Comparison of ENCODE assay signal across 15 cellular contexts in genomic region chr5:103690676-103691075, GRCh38.
"Had no signal": no experiment of that assay in that cellular context is flagged by ENCODE, and none has a peak within 500 bp of the region (broad histone marks: within the 10 kb centered on the region; RNA-seq: fewer than 3 reads in every experiment).

No MANE protein-coding gene starts in this region.

- H3K27me3 Mint-ChIP-seq: activated CD4-positive, alpha-beta T cell treated with anti-CD3 and anti-CD28 coated beads, Interleukin-2, amount 10 ng/mL, durations not matched to agents 24 days and 14 days; progenitor cell of endocrine pancreas had no signal

- H3K4me1 Mint-ChIP-seq: activated CD4-positive, alpha-beta T cell treated with anti-CD3 and anti-CD28 coated beads, Interleukin-2, amount 10 ng/mL, durations not matched to agents 24 days and 14 days; mesothelial cell of epicardium; nephron progenitor cell had no signal

- H3K9me3 Mint-ChIP-seq: activated CD4-positive, alpha-beta T cell treated with anti-CD3 and anti-CD28 coated beads, Interleukin-2, amount 10 ng/mL, durations not matched to agents 24 days and 14 days; activated T-helper 1 cell treated with anti-CD3 and anti-CD28 coated beads, Interleukin-12 subunit alpha, Interleukin-12 subunit beta, Interleukin-2, Interleukin-4 antibody, amounts not matched to agents 30 ng/mL and 10 ng/mL and 1 ng/mL, durations not matched to agents 14 hours and 24 hours and 36 hours; nephron progenitor cell had no signal

- H3K27ac Mint-ChIP-seq: activated CD4-positive, alpha-beta T cell treated with anti-CD3 and anti-CD28 coated beads, Interleukin-2, amount 10 ng/mL, durations not matched to agents 24 days and 14 days; activated T-helper 1 cell treated with anti-CD3 and anti-CD28 coated beads, Interleukin-12 subunit alpha, Interleukin-12 subunit beta, Interleukin-2, Interleukin-4 antibody, amounts not matched to agents 30 ng/mL and 10 ng/mL and 1 ng/mL, durations not matched to agents 14 hours and 24 hours and 36 hours; mesothelial cell of epicardium; nephron progenitor cell; progenitor cell of endocrine pancreas had no signal

- H3K36me3 Mint-ChIP-seq: mesothelial cell of epicardium had no signal

- DNase-seq: activated CD4-positive, alpha-beta T cell treated with anti-CD3 and anti-CD28 coated beads, Interleukin-2, amount 10 ng/mL, durations not matched to agents 24 days and 14 days; activated CD4-positive, CD25-positive, alpha-beta regulatory T cell; activated naive CD4-positive, alpha-beta T cell treated with Interleukin-2 at 50 U/mL for 16 hours; gastrocnemius medialis; heart left ventricle; left colon; lower lobe of right lung; nephron progenitor cell; occipital lobe; stimulated activated CD4-positive, alpha-beta T cell treated with anti-CD3 and anti-CD28 coated beads, Interleukin-4, amount 100 ng/mL, for 1 hour; stimulated activated naive CD4-positive, alpha-beta T cell treated with Interleukin-2 at 50 U/mL for 16 hours; transverse colon had no signal

- ATAC-seq: gastrocnemius medialis, heart left ventricle, left colon, lower lobe of right lung had no signal

- H3K4me3 Mint-ChIP-seq: activated CD4-positive, alpha-beta T cell treated with anti-CD3 and anti-CD28 coated beads, Interleukin-2, amount 10 ng/mL, durations not matched to agents 24 days and 14 days; activated T-helper 1 cell treated with anti-CD3 and anti-CD28 coated beads, Interleukin-12 subunit alpha, Interleukin-12 subunit beta, Interleukin-2, Interleukin-4 antibody, amounts not matched to agents 30 ng/mL and 10 ng/mL and 1 ng/mL, durations not matched to agents 14 hours and 24 hours and 36 hours; mesothelial cell of epicardium; nephron progenitor cell had no signal
